8 cellular contexts compared by ENCODE assay signal in the genomic region with DNA sequence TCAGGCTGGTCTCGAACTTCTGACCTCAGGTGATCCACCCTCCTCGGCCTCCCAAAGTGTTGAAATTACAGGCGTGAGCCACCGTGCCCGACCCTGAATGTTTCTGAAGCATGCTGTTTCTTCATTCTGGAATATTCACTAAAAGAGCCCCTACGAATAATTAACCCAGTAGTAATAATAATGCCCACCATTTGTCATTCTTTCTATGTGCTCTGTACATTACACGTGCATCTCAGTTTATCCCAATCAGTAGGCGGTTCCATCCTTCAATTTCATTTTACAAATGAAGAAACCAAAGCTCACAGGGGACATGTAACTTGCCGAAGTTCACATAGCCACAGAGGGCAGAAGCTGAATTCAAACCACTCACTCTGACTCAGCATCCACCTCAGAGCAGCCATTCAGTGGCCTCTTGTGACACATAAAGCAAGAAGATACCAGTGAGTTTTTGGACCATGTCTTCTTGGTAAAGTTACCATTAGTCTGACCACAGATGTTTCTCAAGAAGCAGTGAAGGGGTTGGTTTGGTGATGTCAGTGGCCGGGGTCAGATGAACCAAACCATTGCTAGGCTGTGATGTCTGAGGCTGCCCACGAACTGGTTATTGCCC.
DNase-seq lines count a peak whose midpoint lies in the region; ATAC-seq and TF ChIP-seq lines count a peak whose summit lies in the region.

No MANE protein-coding gene starts in this region.

- intact Hi-C loops in ovary (cut with DNase I): no loop called here

- no peak overlapping the region for H3K9ac ChIP-seq in MM.1S (ENCODE audit: low read length)

- H3K4me1 ChIP-seq in MM.1S (ENCODE audit: low read length) (peaks cover 69% of the 10 kb centered on the region), ovary (ENCODE audit: insufficient read depth) (peaks cover 4% of the 10 kb centered on the region)

- H3F3A ChIP-seq in MM.1S (ENCODE audit: insufficient read depth, low read length): peaks cover 43% of the 10 kb centered on the region

- TF ChIP-seq POLR2A in ovary (IDR thresholded peaks at IDR 0.05): no peak

- no peaks in the 10 kb centered on the region for H4K20me1 ChIP-seq in MM.1S (ENCODE audit: insufficient read depth, low read length)

- no peak overlapping the region; the same call in 1 of the 2 replicates for H3K27ac ChIP-seq in MM.1S (ENCODE audit: low read length)
- no peak overlapping the region for H3K27ac ChIP-seq in ovary

- DNase-seq in SKM-1 (lab: John Stamatoyannopoulos, UW; ENCODE audit: unreplicated experiment) (peak; percentile 52), choroid plexus epithelial cell (ENCODE audit: low read depth) (peak; percentile 98), MM.1S (no peak), NCI-H187 treated with DMSO at 0.1 percent for 48 hours (lab: John Stamatoyannopoulos, UW) (no peak), ovary (no peak)
- DNase-seq in stimulated activated CD4-positive, alpha-beta T cell treated with anti-CD3 and anti-CD28 coated beads, Interleukin-15, amount 100 ng/mL, for 48 hours (ENCODE audit: low read depth in 2 of 2): peak; percentile 62 to 66

- H3K36me3 ChIP-seq in MM.1S (replicated peaks; ENCODE audit: insufficient read depth, low read length): no peaks in the 10 kb centered on the region
- H3K36me3 ChIP-seq in ovary: no peaks in the 10 kb centered on the region

- ATAC-seq in GM18907 (IDR thresholded peaks at IDR 0.05; ENCODE audit: unreplicated experiment): peak; percentile 72
- ATAC-seq in HG02938 (IDR thresholded peaks at IDR 0.05; ENCODE audit: unreplicated experiment): peak; percentile 87

- H3K9me2 ChIP-seq in MM.1S (replicated peaks; ENCODE audit: insufficient read depth, low read length): no peaks in the 10 kb centered on the region

- no peaks in the 10 kb centered on the region for H3K9me3 ChIP-seq in MM.1S (replicated peaks; ENCODE audit: insufficient read depth, low read length)
- H3K9me3 ChIP-seq in ovary: no peaks in the 10 kb centered on the region

- 72 to 82% (median 75%) methylated on average over 11 of the region's 11 CpGs for WGBS in ovary, 3 donors

- H3K27me3 ChIP-seq in MM.1S (replicated peaks; ENCODE audit: insufficient read depth, low read length) (no peaks in the 10 kb centered on the region), ovary (no peaks in the 10 kb centered on the region)

- H2AFZ ChIP-seq in MM.1S (ENCODE audit: low read length): no peak overlapping the region

- no peak for TF ChIP-seq EP300 in ovary (IDR thresholded peaks at IDR 0.05)

- TF ChIP-seq CTCF in choroid plexus epithelial cell (conservative IDR thresholded peaks at IDR 0.05; ENCODE audit: low read depth, low read length) (no peak), MM.1S (IDR thresholded peaks at IDR 0.05; ENCODE audit: low read length) (no peak), ovary (IDR thresholded peaks at IDR 0.05) (no peak)

- H3K4me3 ChIP-seq in choroid plexus epithelial cell (ENCODE audit: low read depth, low read length) (no peak overlapping the region), MM.1S (ENCODE audit: low read length) (no peak overlapping the region), ovary (no peak overlapping the region)

- H3K79me2 ChIP-seq in MM.1S (ENCODE audit: low read length): 0 out of 2 replicates have a peak, but pooled peaks cover 3% of the 10 kb centered on the region

- H3K4me2 ChIP-seq in MM.1S (ENCODE audit: low read depth, low read length): no peak overlapping the region

Comparison
In these comparisons a context has a peak if more than half of its experiments do, and no peak if none do; other contexts are left out.
1. DNase-seq: peak in SKM-1 (single experiment), choroid plexus epithelial cell (single experiment) and stimulated activated CD4-positive, alpha-beta T cell treated with anti-CD3 and anti-CD28 coated beads, Interleukin-15, amount 100 ng/mL, for 48 hours (2 of 2); none in MM.1S (single experiment), NCI-H187 treated with DMSO at 0.1 percent for 48 hours (single experiment) and ovary (0 of 5).